Comparison of ENCODE assay signal across 1 cellular context in genomic region chr11:117229411-117229810, GRCh38.
TF ChIP-seq lines count a peak whose summit lies in the region.

No MANE protein-coding gene starts in this region.

TF ChIP-seq in GM23338, 12 proteins besides CTCF, POLR2A, EP300 and RAD21 (continued from another document):
- TF ChIP-seq POLR2AphosphoS5 (IDR thresholded peaks at IDR 0.05; ENCODE audit: low read depth) (no peak), JUNB (IDR thresholded peaks at IDR 0.05; ENCODE audit: unreplicated experiment) (no peak), NANOG (IDR thresholded peaks at IDR 0.05; ENCODE audit: borderline replicate concordance) (no peak), ZNF462 (CRISPR knock-in tag; IDR thresholded peaks at IDR 0.05) (no peak)
